Comparison of ENCODE assay signal across 24 cellular contexts in the genomic region with DNA sequence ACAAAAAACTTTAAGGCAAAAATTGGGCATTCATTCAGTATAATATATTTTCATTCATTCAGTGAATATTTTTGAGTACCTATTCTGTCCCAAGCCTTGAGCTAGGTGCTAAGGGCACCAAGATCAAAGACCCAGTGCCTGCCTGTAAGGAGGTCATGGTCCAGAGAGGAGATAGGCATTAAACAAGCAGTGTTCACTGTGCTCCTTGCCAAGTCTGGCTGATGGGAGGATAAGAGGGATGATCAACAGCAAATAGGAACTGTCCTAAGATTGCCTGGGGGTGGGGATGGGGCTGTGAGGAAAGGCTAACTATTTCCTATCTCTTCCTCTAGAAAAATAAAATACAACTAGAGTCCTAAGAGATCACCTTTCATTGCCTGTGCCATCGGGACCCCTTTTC.
DNase-seq lines count a peak whose midpoint lies in the region; ATAC-seq and TF ChIP-seq lines count a peak whose summit lies in the region.
"Had no signal": no experiment of that assay in that cellular context is flagged by ENCODE, and none has a peak within 500 bp of the region (broad histone marks: within the 10 kb centered on the region; RNA-seq: fewer than 3 reads in every experiment).

No MANE protein-coding gene starts in this region.

- TF ChIP-seq CTCF in esophagus muscularis mucosa (IDR thresholded peaks at IDR 0.05) (no peak), sigmoid colon (IDR thresholded peaks at IDR 0.05) (no peak), upper lobe of right lung (IDR thresholded peaks at IDR 0.05) (no peak)

- TF ChIP-seq EP300 in esophagus muscularis mucosa (IDR thresholded peaks at IDR 0.05) (no peak), sigmoid colon (IDR thresholded peaks at IDR 0.05) (no peak)

- H3K27me3 ChIP-seq in esophagus muscularis mucosa: no peaks in the 10 kb centered on the region
- H3K27me3 ChIP-seq in sigmoid colon: no peaks in the 10 kb centered on the region
- no peaks in the 10 kb centered on the region for H3K27me3 ChIP-seq in upper lobe of right lung
- H3K27me3 ChIP-seq: SJSA1 had no signal

- H3K27ac ChIP-seq in esophagus muscularis mucosa (replicated peaks in 1 of 4) (peak overlapping the region; percentile 72 to 79 (median 77)), sigmoid colon (peak overlapping the region; percentile 66 to 83 (median 76)), upper lobe of right lung (no peak overlapping the region)
- H3K27ac ChIP-seq: psoas muscle, SJSA1 had no signal

- H3K9me3 ChIP-seq in esophagus muscularis mucosa (no peaks in the 10 kb centered on the region), sigmoid colon (no peaks in the 10 kb centered on the region), upper lobe of right lung (no peaks in the 10 kb centered on the region)
- H3K9me3 ChIP-seq: psoas muscle, SJSA1 had no signal

- H3K36me3 ChIP-seq in esophagus muscularis mucosa (no peaks in the 10 kb centered on the region), sigmoid colon (no peaks in the 10 kb centered on the region), upper lobe of right lung (no peaks in the 10 kb centered on the region)

- H3K4me3 Mint-ChIP-seq in activated T-cell treated with anti-CD3 and anti-CD28 coated beads, Interleukin-2, amount 50 U/mL, for 72 hours: no peak overlapping the region
- H3K4me3 Mint-ChIP-seq: activated CD4-positive, alpha-beta memory T cell treated with anti-CD3 and anti-CD28 coated beads, Interleukin-2, amount 10 ng/mL, durations not matched to agents 7 days and 5 days; activated naive CD4-positive, alpha-beta T cell treated with anti-CD3 and anti-CD28 coated beads, Interleukin-2, amount 50 U/mL, for 24 hours; mesothelial cell of epicardium; naive thymus-derived CD4-positive, alpha-beta T cell; T-cell had no signal

- H3K36me3 Mint-ChIP-seq in activated T-cell treated with anti-CD3 and anti-CD28 coated beads, Interleukin-2, amount 50 U/mL, for 72 hours (ENCODE audit: insufficient read depth in 2 of 2): peaks cover 0 to 2% of the 10 kb centered on the region in 2 donors
- H3K36me3 Mint-ChIP-seq: activated naive CD4-positive, alpha-beta T cell treated with anti-CD3 and anti-CD28 coated beads, Interleukin-2, amount 50 U/mL, for 24 hours; T-cell had no signal

- H3K4me3 ChIP-seq in esophagus muscularis mucosa (no peak overlapping the region), sigmoid colon (no peak overlapping the region), upper lobe of right lung (no peak overlapping the region)
- H3K4me3 ChIP-seq: psoas muscle, SJSA1 had no signal

- TF ChIP-seq POLR2A in esophagus muscularis mucosa (IDR thresholded peaks at IDR 0.05; ENCODE audit: low read depth) (no peak), sigmoid colon (IDR thresholded peaks at IDR 0.05) (no peak)

- ATAC-seq in upper lobe of right lung: no peak
- no peak for ATAC-seq in activated T-cell treated with anti-CD3 and anti-CD28 coated beads, Interleukin-2, amount 50 U/mL, for 72 hours (replicated peaks in 1 of 2)
- ATAC-seq: esophagus mucosa; naive thymus-derived CD4-positive, alpha-beta T cell; psoas muscle; T-cell had no signal

- DNase-seq in NCI-H1417 (lab: John Stamatoyannopoulos, UW) (peak in 2 of 3 experiments; percentile 47 to 78), NCI-H1417 treated with DMSO at 0.1 percent for 48 hours (lab: John Stamatoyannopoulos, UW) (no peak), NCI-H524 treated with DMSO at 0.1 percent for 48 hours (lab: John Stamatoyannopoulos, UW) (peak; percentile 20), esophagus muscularis mucosa (ENCODE audit: extremely low spot score) (no peak), sigmoid colon (no peak), upper lobe of right lung (no peak), KG1 (lab: John Stamatoyannopoulos, UW) (no peak)
- DNase-seq in activated T-cell treated with anti-CD3 and anti-CD28 coated beads, Interleukin-2, amount 50 U/mL, for 72 hours: no peak
- DNase-seq: 8988T; activated CD4-positive, alpha-beta memory T cell treated with anti-CD3 and anti-CD28 coated beads, Interleukin-2, amount 10 ng/mL, durations not matched to agents 7 days and 5 days; activated CD8-positive, alpha-beta memory T cell treated with anti-CD3 and anti-CD28 coated beads, Interleukin-2, amount 50 U/mL, for 48 hours; aorta; Kasumi-1; MV-4-11; naive thymus-derived CD4-positive, alpha-beta T cell; NCI-H187 treated with DMSO at 0.1 percent for 48 hours; psoas muscle; stimulated activated naive CD4-positive, alpha-beta T cell treated with Interleukin-2 at 50 U/mL for 16 hours; T-cell had no signal

- intact Hi-C loops in esophagus muscularis mucosa (cut with DNase I) (no loop called here), sigmoid colon (cut with DNase I) (no loop called here), upper lobe of right lung (cut with DNase I) (no loop called here)

- WGBS in esophagus muscularis mucosa: 36% methylated on average over 1 of the region's 1 CpG
- WGBS in sigmoid colon, 2 donors: 80 to 100% methylated on average over 1 of the region's 1 CpG

- H3K27ac Mint-ChIP-seq in activated T-cell treated with anti-CD3 and anti-CD28 coated beads, Interleukin-2, amount 50 U/mL, for 72 hours: no peak overlapping the region
- H3K27ac Mint-ChIP-seq: activated CD4-positive, alpha-beta memory T cell treated with anti-CD3 and anti-CD28 coated beads, Interleukin-2, amount 10 ng/mL, durations not matched to agents 7 days and 5 days; activated naive CD4-positive, alpha-beta T cell treated with anti-CD3 and anti-CD28 coated beads, Interleukin-2, amount 50 U/mL, for 24 hours; activated T-helper 2 cell treated with anti-CD3 and anti-CD28 coated beads, Interferon-gamma antibody, Interleukin-2, Interleukin-4, amounts not matched to agents 10 μg/mL and 5 μg/mL and 100 μg/mL, durations not matched to agents 14 hours and 24 hours and 36 hours; naive thymus-derived CD4-positive, alpha-beta T cell; T-cell had no signal

- H3K4me1 ChIP-seq in esophagus muscularis mucosa (peaks cover 24 to 59% (median 48%) of the 10 kb centered on the region in 4 donors), sigmoid colon (peaks cover 0 to 75% (median 53%) of the 10 kb centered on the region in 4 donors), upper lobe of right lung (peaks cover 7% of the 10 kb centered on the region)

- peaks cover 67% of the 10 kb centered on the region for H3K27me3 Mint-ChIP-seq in activated T-cell treated with anti-CD3 and anti-CD28 coated beads, Interleukin-2, amount 50 U/mL, for 72 hours (ENCODE audit: low read depth)

- no peaks in the 10 kb centered on the region for H3K4me1 Mint-ChIP-seq in activated T-cell treated with anti-CD3 and anti-CD28 coated beads, Interleukin-2, amount 50 U/mL, for 72 hours (ENCODE audit: low read depth)
- H3K4me1 Mint-ChIP-seq: activated naive CD4-positive, alpha-beta T cell treated with anti-CD3 and anti-CD28 coated beads, Interleukin-2, amount 50 U/mL, for 24 hours; T-cell had no signal

- no peaks in the 10 kb centered on the region for H3K9me3 Mint-ChIP-seq in activated T-cell treated with anti-CD3 and anti-CD28 coated beads, Interleukin-2, amount 50 U/mL, for 72 hours
- H3K9me3 Mint-ChIP-seq: activated CD4-positive, alpha-beta memory T cell treated with anti-CD3 and anti-CD28 coated beads, Interleukin-2, amount 10 ng/mL, durations not matched to agents 7 days and 5 days; activated naive CD4-positive, alpha-beta T cell treated with anti-CD3 and anti-CD28 coated beads, Interleukin-2, amount 50 U/mL, for 24 hours; activated T-helper 2 cell treated with anti-CD3 and anti-CD28 coated beads, Interferon-gamma antibody, Interleukin-2, Interleukin-4, amounts not matched to agents 10 μg/mL and 5 μg/mL and 100 μg/mL, durations not matched to agents 14 hours and 24 hours and 36 hours; mesothelial cell of epicardium; T-cell had no signal

Comparison
In these comparisons a context has a peak if more than half of its experiments do, and no peak if none do; other contexts are left out.
1. DNase-seq: peak in NCI-H1417 (2 of 3) and NCI-H524 treated with DMSO at 0.1 percent for 48 hours (single experiment); none in NCI-H1417 treated with DMSO at 0.1 percent for 48 hours (single experiment), esophagus muscularis mucosa (single experiment), sigmoid colon (single experiment), upper lobe of right lung (single experiment), KG1 (single experiment) and activated T-cell treated with anti-CD3 and anti-CD28 coated beads, Interleukin-2, amount 50 U/mL, for 72 hours (0 of 2).